ENCODE assay signal across 27 cellular contexts in genomic region chr10:76488602-76489001, GRCh38.
"Had no signal": no experiment of that assay in that cellular context is flagged by ENCODE, and none has a peak within 500 bp of the region (broad histone marks: within the 10 kb centered on the region; RNA-seq: fewer than 3 reads in every experiment).

No MANE protein-coding gene starts in this region.

- H3K4me3 Mint-ChIP-seq: dendritic cell treated with granulocyte-macrophage colony-stimulating factor and Interleukin-4, amounts not matched to agents 40 ng/mL and 50 ng/mL, for 4 days; effector memory CD8-positive, alpha-beta T cell; endodermal cell had no signal

- H3K9me3 ChIP-seq: gastrocnemius medialis had no signal

- H3K4me1 ChIP-seq: colonic mucosa, esophagus muscularis mucosa, esophagus squamous epithelium, gastrocnemius medialis, gastroesophageal sphincter, heart left ventricle, heart right ventricle had no signal

- H3K36me3 ChIP-seq: colonic mucosa, esophagus muscularis mucosa, esophagus squamous epithelium, gastrocnemius medialis, gastroesophageal sphincter, heart left ventricle, heart right ventricle had no signal

- H3K27me3 Mint-ChIP-seq: dendritic cell treated with granulocyte-macrophage colony-stimulating factor and Interleukin-4, amounts not matched to agents 40 ng/mL and 50 ng/mL, for 4 days; effector memory CD8-positive, alpha-beta T cell had no signal

- H3K27ac Mint-ChIP-seq: dendritic cell treated with granulocyte-macrophage colony-stimulating factor and Interleukin-4, amounts not matched to agents 40 ng/mL and 50 ng/mL, for 4 days; effector memory CD8-positive, alpha-beta T cell; endodermal cell had no signal

- ATAC-seq: effector memory CD8-positive, alpha-beta T cell; esophagus mucosa; foreskin keratinocyte; gastrocnemius medialis; gastroesophageal sphincter; heart left ventricle; heart right ventricle had no signal

- H3K4me3 ChIP-seq: colonic mucosa, coronary artery, dorsolateral prefrontal cortex, esophagus muscularis mucosa, esophagus squamous epithelium, gastrocnemius medialis, gastroesophageal sphincter, heart left ventricle, heart right ventricle had no signal

- H3K27me3 ChIP-seq: colonic mucosa, dorsolateral prefrontal cortex, esophagus muscularis mucosa, esophagus squamous epithelium, foreskin keratinocyte, gastrocnemius medialis, gastroesophageal sphincter, heart left ventricle, heart right ventricle had no signal

- FAIRE-seq: endothelial cell of umbilical vein, frontal cortex had no signal

- H3K27ac ChIP-seq: colonic mucosa, coronary artery, dorsolateral prefrontal cortex, epithelial cell of prostate, esophagus muscularis mucosa, esophagus squamous epithelium, foreskin keratinocyte, gastrocnemius medialis, gastroesophageal sphincter, heart left ventricle, heart right ventricle had no signal

- DNase-seq: colonic mucosa; cortex of kidney; dermis blood vessel endothelial cell; dorsolateral prefrontal cortex; effector CD4-positive, alpha-beta T cell; effector CD8-positive, alpha-beta T cell; effector memory CD4-positive, alpha-beta T cell; effector memory CD8-positive, alpha-beta T cell; endodermal cell; erythroblast; esophagus squamous epithelium; foreskin fibroblast; foreskin keratinocyte; foreskin melanocyte; gastrocnemius medialis; glutamatergic neuron; head of caudate nucleus; heart left ventricle; heart right ventricle had no signal
